In genomic region chr7:25069900-25070443, GRCh38 we compare ENCODE assay signal across 8 cellular contexts.
DNase-seq lines count a peak whose midpoint lies in the region; ATAC-seq and TF ChIP-seq lines count a peak whose summit lies in the region.

No MANE protein-coding gene starts in this region.

- H3K4me3 ChIP-seq in cardiac fibroblast (replicated peaks in 1 of 2; ENCODE audit: low read depth in 2 of 2, low read length in 2 of 2) = no peak overlapping the region

- DNase-seq in AG08396 (ENCODE audit: low spot score) (peak; percentile 77), NCI-H1930 (lab: John Stamatoyannopoulos, UW) (peak; percentile 2 to 52), T-helper 2 cell (peak in 4 of 5 experiments; percentile 5 to 72 (median 30)), cardiac fibroblast (ENCODE audit: low read depth in 2 of 2) (peak; percentile 87 to 90), kidney glomerular epithelial cell (lab: John Stamatoyannopoulos, UW) (peak; percentile 68)
- peak; percentile 39 for DNase-seq in stimulated activated CD4-positive, alpha-beta T cell treated with anti-CD3 and anti-CD28 coated beads, Interleukin-2, amount 100 ng/mL, for 4 hours (ENCODE audit: low read depth)

- ATAC-seq in GM18499 (IDR thresholded peaks at IDR 0.05; ENCODE audit: insufficient read depth, unreplicated experiment) (peak; percentile 59), HG03175 (IDR thresholded peaks at IDR 0.05; ENCODE audit: unreplicated experiment) (no peak)

- peak; percentile 70 for TF ChIP-seq CTCF in cardiac fibroblast (IDR thresholded peaks at IDR 0.05; ENCODE audit: low read depth, low read length)

Comparison
In these comparisons a context has a peak if more than half of its experiments do, and no peak if none do; other contexts are left out.
1. DNase-seq: peak in every context shown above with its lines; median percentile 88 in cardiac fibroblast; 77 in AG08396; 68 in kidney glomerular epithelial cell; 39 in stimulated activated CD4-positive, alpha-beta T cell treated with anti-CD3 and anti-CD28 coated beads, Interleukin-2, amount 100 ng/mL, for 4 hours; 30 in T-helper 2 cell; 27 in NCI-H1930.